Comparison of ENCODE assay signal across 8 cellular contexts in genomic region chr7:100586266-100587025, GRCh38. TPM values are rescaled to one million over a fixed set of nuclear protein-coding genes. Genes with fewer than 3 reads are reported as not detected.
DNase-seq lines count a peak whose midpoint lies in the region; ATAC-seq and TF ChIP-seq lines count a peak whose summit lies in the region.

Gene FBXO24 (plus strand): TSS chr7:100586328. CDS start chr7:100586626, 298 bp downstream.

- H3K9me3 ChIP-seq in ascending aorta, result no peaks in the 10 kb centered on the region
- no peaks in the 10 kb centered on the region for H3K9me3 ChIP-seq in right atrium auricular region
- no peaks in the 10 kb centered on the region for H3K9me3 ChIP-seq in prostate gland

- no peaks in the 10 kb centered on the region for H3K27me3 ChIP-seq in ascending aorta
- H3K27me3 ChIP-seq in right atrium auricular region, result no peaks in the 10 kb centered on the region
- H3K27me3 ChIP-seq in prostate gland (replicated peaks; ENCODE audit: insufficient read depth), result no peaks in the 10 kb centered on the region

- H3K4me1 ChIP-seq in ascending aorta (peaks cover 0 to 25% of the 10 kb centered on the region in 2 donors), right atrium auricular region (peaks cover 0 to 51% of the 10 kb centered on the region in 2 donors), prostate gland (replicated peaks) (peaks cover 32% of the 10 kb centered on the region)

- peak; percentile 99 to 100 for DNase-seq in NCI-H187 (lab: John Stamatoyannopoulos, UW)
- DNase-seq in T-helper 2 cell, result peak; percentile 98 to 100 (median 99)
- DNase-seq in ascending aorta (ENCODE audit: low spot score in 2 of 2), result peak; percentile 99 to 100
- peak; percentile 100 for DNase-seq in right atrium auricular region (ENCODE audit: low spot score)
- DNase-seq in prostate gland (ENCODE audit: low spot score), result peak; percentile 100
- peak; percentile 100 for DNase-seq in ureter (ENCODE audit: low spot score)

- intact Hi-C loops in ascending aorta (cut with DNase I) (loop anchor here (1.0 to 2.0 kb wide), 6 partner anchors 18 to 120 kb away; partner anchors contain the start of genes AGFG2, GNB2, MOSPD3 and POP7), prostate gland (cut with DNase I) (loop anchor here (5.0 kb wide), 1 partner anchor 106 kb away; the partner anchor contains the start of gene GIGYF1)

- under 1% methylated on average over 43 of the region's 53 CpGs for WGBS in prostate gland

- H3K4me3 ChIP-seq in ascending aorta (peak within 1 kb of the TSS; percentile 82 to 84), right atrium auricular region (peak within 1 kb of the TSS; percentile 84 to 96), prostate gland (peak within 1 kb of the TSS; percentile 76 to 98)

- H3K27ac ChIP-seq in ascending aorta (peak within 1 kb of the TSS; percentile 84 to 87), right atrium auricular region (peak within 1 kb of the TSS; percentile 94 to 97), prostate gland (peak within 1 kb of the TSS; percentile 96 to 99)

- peak; percentile 87 for ATAC-seq in GM18502 (IDR thresholded peaks at IDR 0.05; ENCODE audit: poor library complexity, unreplicated experiment)
- ATAC-seq in HG02943 (IDR thresholded peaks at IDR 0.05; ENCODE audit: low read depth, unreplicated experiment), result peak; percentile 83

- peak; percentile 46 for TF ChIP-seq POLR2A in prostate gland (IDR thresholded peaks at IDR 0.05)

- H3K36me3 ChIP-seq in ascending aorta (peaks cover 8 to 14% of the 10 kb centered on the region in 2 donors), right atrium auricular region (peaks cover 11% of the 10 kb centered on the region), prostate gland (peaks cover 0 to 5% of the 10 kb centered on the region in 2 donors)

- TF ChIP-seq CTCF in ascending aorta (IDR thresholded peaks at IDR 0.05) (no peak), right atrium auricular region (IDR thresholded peaks at IDR 0.05) (no peak), prostate gland (IDR thresholded peaks at IDR 0.05) (no peak)

RNA-seq across cellular contexts. Expression of gene FBXO24, which starts in this region (rescaled TPM):
- total RNA-seq in ascending aorta (not detected), right atrium auricular region (under 1 TPM in 1 of 2 donors, not detected in 1; 0.20 TPM), prostate gland (1 to 10 TPM; 2.3 to 9.7 TPM), ureter (0.29 TPM)

Comparison
In these comparisons a context has a peak if more than half of its experiments do, and no peak if none do; other contexts are left out.
1. Peak in every context shown above with its lines: DNase-seq, ATAC-seq, H3K4me3 ChIP-seq and H3K27ac ChIP-seq.
2. Peak in DNase-seq, H3K4me3 ChIP-seq and H3K27ac ChIP-seq in ascending aorta; RNA of the gene not detected or under 1 TPM.
3. Peak in DNase-seq, H3K4me3 ChIP-seq and H3K27ac ChIP-seq in right atrium auricular region; RNA of the gene not detected or under 1 TPM.
4. Peak in DNase-seq in ureter; RNA of the gene not detected or under 1 TPM.